In genomic region chr3:124115279-124115678, GRCh38 we compare ENCODE assay signal across 23 cellular contexts.
DNase-seq lines count a peak whose midpoint lies in the region; ATAC-seq and TF ChIP-seq lines count a peak whose summit lies in the region.
"Had no signal": no experiment of that assay in that cellular context is flagged by ENCODE, and none has a peak within 500 bp of the region (broad histone marks: within the 10 kb centered on the region; RNA-seq: fewer than 3 reads in every experiment).

No MANE protein-coding gene starts in this region.

- H3K4me3 ChIP-seq in left ventricle myocardium inferior = peak overlapping the region; percentile 35
- peak overlapping the region in 1 of 4 donors; percentile 2 for H3K4me3 ChIP-seq in gastrocnemius medialis
- H3K4me3 ChIP-seq: A549, PC-9, SJCRH30 had no signal

- CTCF ChIA-PET in activated CD8-positive, alpha-beta memory T cell treated with anti-CD3 and anti-CD28 coated beads, Interleukin-2, amount 10 ng/mL, durations not matched to agents 7 days and 5 days (lab: Charles Lee) = no interaction called here

- H3K4me1 ChIP-seq in left ventricle myocardium inferior (peaks cover 73% of the 10 kb centered on the region), gastrocnemius medialis (peaks cover 20 to 50% of the 10 kb centered on the region in 2 donors)
- H3K4me1 ChIP-seq: Caco-2 had no signal

- no peaks in the 10 kb centered on the region for H3K36me3 Mint-ChIP-seq in activated CD8-positive, alpha-beta memory T cell treated with anti-CD3 and anti-CD28 coated beads, Interleukin-2, amount 10 ng/mL, durations not matched to agents 7 days and 5 days
- H3K36me3 Mint-ChIP-seq: activated naive CD4-positive, alpha-beta T cell treated with anti-CD3 and anti-CD28 coated beads, Interleukin-2, amount 50 U/mL, for 24 hours; stimulated activated naive B cell treated with anti-CD40 and anti-IgM and Interleukin-4, amounts not matched to agents 10 μg/mL and 1 μg/mL and 100 μg/mL, for 72 hours; T-cell had no signal

- H3K9me3 ChIP-seq in left ventricle myocardium inferior (replicated peaks) (no peaks in the 10 kb centered on the region), gastrocnemius medialis (no peaks in the 10 kb centered on the region)
- H3K9me3 ChIP-seq: A549, Caco-2, SJCRH30 had no signal

- DNase-seq in AG08395 (ENCODE audit: low spot score) (peak; percentile 24), RPMI7951 (ENCODE audit: low read depth) (peak; percentile 34), left ventricle myocardium inferior (no peak), gastrocnemius medialis (no peak), NCI-H187 treated with DMSO at 0.1 percent for 48 hours (lab: John Stamatoyannopoulos, UW) (no peak), NCI-H2029 (lab: John Stamatoyannopoulos, UW) (no peak)
- no peak for DNase-seq in activated CD8-positive, alpha-beta memory T cell treated with anti-CD3 and anti-CD28 coated beads, Interleukin-2, amount 10 ng/mL, durations not matched to agents 7 days and 5 days
- DNase-seq: activated CD4-positive, alpha-beta T cell treated with anti-CD3 and anti-CD28 coated beads for 48 hours; Caco-2; foreskin fibroblast; NCI-H1048; NCI-H2029 treated with DMSO at 0.1 percent for 48 hours; NCI-H82; PC-9; SJCRH30; small intestine; stimulated activated naive B cell treated with anti-CD40 and anti-IgM and Interleukin-4, amounts not matched to agents 10 μg/mL and 1 μg/mL and 100 μg/mL, for 72 hours; T-cell had no signal

- no peak for TF ChIP-seq POLR2A in gastrocnemius medialis (IDR thresholded peaks at IDR 0.05)

- no peaks in the 10 kb centered on the region for H3K27me3 Mint-ChIP-seq in activated CD8-positive, alpha-beta memory T cell treated with anti-CD3 and anti-CD28 coated beads, Interleukin-2, amount 10 ng/mL, durations not matched to agents 7 days and 5 days

- no peaks in the 10 kb centered on the region for H3K9me3 Mint-ChIP-seq in activated CD8-positive, alpha-beta memory T cell treated with anti-CD3 and anti-CD28 coated beads, Interleukin-2, amount 10 ng/mL, durations not matched to agents 7 days and 5 days (ENCODE audit: low read depth)
- H3K9me3 Mint-ChIP-seq: central memory CD8-positive, alpha-beta T cell; T-cell had no signal

- H3K4me1 Mint-ChIP-seq in activated CD8-positive, alpha-beta memory T cell treated with anti-CD3 and anti-CD28 coated beads, Interleukin-2, amount 10 ng/mL, durations not matched to agents 7 days and 5 days = no peaks in the 10 kb centered on the region
- H3K4me1 Mint-ChIP-seq: activated naive CD4-positive, alpha-beta T cell treated with anti-CD3 and anti-CD28 coated beads, Interleukin-2, amount 50 U/mL, for 24 hours; central memory CD8-positive, alpha-beta T cell; stimulated activated naive B cell treated with anti-CD40 and anti-IgM and Interleukin-4, amounts not matched to agents 10 μg/mL and 1 μg/mL and 100 μg/mL, for 72 hours; T-cell had no signal

- intact Hi-C loops in left ventricle myocardium inferior (cut with micrococcal nuclease) = no loop called here
- intact Hi-C loops in gastrocnemius medialis (cut with DNase I; ENCODE audit: low total_unique reads) = no loop called here

- H3K4me3 Mint-ChIP-seq in activated CD8-positive, alpha-beta memory T cell treated with anti-CD3 and anti-CD28 coated beads, Interleukin-2, amount 10 ng/mL, durations not matched to agents 7 days and 5 days = no peak overlapping the region
- H3K4me3 Mint-ChIP-seq: activated naive CD4-positive, alpha-beta T cell treated with anti-CD3 and anti-CD28 coated beads, Interleukin-2, amount 50 U/mL, for 24 hours; central memory CD8-positive, alpha-beta T cell; stimulated activated naive B cell treated with anti-CD40 and anti-IgM and Interleukin-4, amounts not matched to agents 10 μg/mL and 1 μg/mL and 100 μg/mL, for 72 hours; T-cell had no signal

- H3K27me3 ChIP-seq in left ventricle myocardium inferior (ENCODE audit: low read depth) (no peaks in the 10 kb centered on the region), gastrocnemius medialis (no peaks in the 10 kb centered on the region)
- H3K27me3 ChIP-seq: SJCRH30 had no signal

- H3K36me3 ChIP-seq in left ventricle myocardium inferior (no peaks in the 10 kb centered on the region), gastrocnemius medialis (no peaks in the 10 kb centered on the region)
- H3K36me3 ChIP-seq: SJCRH30 had no signal

- H3K27ac ChIP-seq in left ventricle myocardium inferior (replicated peaks) = peak overlapping the region; percentile 69
- H3K27ac ChIP-seq in gastrocnemius medialis = peak overlapping the region; percentile 37 to 62 (median 50)
- H3K27ac ChIP-seq: A549, epithelial cell of prostate, PC-9, SJCRH30 had no signal

- ATAC-seq in gastrocnemius medialis (peak; percentile 46 to 55), HG02678 (IDR thresholded peaks at IDR 0.05; ENCODE audit: unreplicated experiment) (no peak)
- ATAC-seq in activated CD8-positive, alpha-beta memory T cell treated with anti-CD3 and anti-CD28 coated beads, Interleukin-2, amount 10 ng/mL, durations not matched to agents 7 days and 5 days = no peak
- ATAC-seq: A549; stimulated activated naive B cell treated with anti-CD40 and anti-IgM and Interleukin-4, amounts not matched to agents 10 μg/mL and 1 μg/mL and 100 μg/mL, for 72 hours; T-cell had no signal

- TF ChIP-seq CTCF in left ventricle myocardium inferior (IDR thresholded peaks at IDR 0.05; ENCODE audit: borderline replicate concordance) (no peak), gastrocnemius medialis (IDR thresholded peaks at IDR 0.05 in 4 of 5, conservative IDR thresholded peaks at IDR 0.05 in 1 of 5) (no peak)

- H3K27ac Mint-ChIP-seq in activated CD8-positive, alpha-beta memory T cell treated with anti-CD3 and anti-CD28 coated beads, Interleukin-2, amount 10 ng/mL, durations not matched to agents 7 days and 5 days = no peak overlapping the region
- H3K27ac Mint-ChIP-seq: activated naive CD4-positive, alpha-beta T cell treated with anti-CD3 and anti-CD28 coated beads, Interleukin-2, amount 50 U/mL, for 24 hours; stimulated activated naive B cell treated with anti-CD40 and anti-IgM and Interleukin-4, amounts not matched to agents 10 μg/mL and 1 μg/mL and 100 μg/mL, for 72 hours; T-cell had no signal

- in situ Hi-C loops in gastrocnemius medialis (cut with MboI; ENCODE audit: low sequenced_read_pairs in 4 of 4) = no loop called here

Comparison
In these comparisons a context has a peak if more than half of its experiments do, and no peak if none do; other contexts are left out.
1. DNase-seq: peak in AG08395 (single experiment) and RPMI7951 (single experiment); none in left ventricle myocardium inferior (single experiment), gastrocnemius medialis (0 of 2), activated CD8-positive, alpha-beta memory T cell treated with anti-CD3 and anti-CD28 coated beads, Interleukin-2, amount 10 ng/mL, durations not matched to agents 7 days and 5 days (single experiment), NCI-H187 treated with DMSO at 0.1 percent for 48 hours (single experiment) and NCI-H2029 (single experiment).
2. ATAC-seq: peak in gastrocnemius medialis (2 of 2); none in activated CD8-positive, alpha-beta memory T cell treated with anti-CD3 and anti-CD28 coated beads, Interleukin-2, amount 10 ng/mL, durations not matched to agents 7 days and 5 days (single experiment) and HG02678 (single experiment).